In genomic region chr20:16574656-16575355, GRCh38 we compare ENCODE assay signal across 1 cellular context.
TF ChIP-seq lines count a peak whose summit lies in the region.

No MANE protein-coding gene starts in this region.

TF ChIP-seq in HepG2, 621 proteins besides CTCF, POLR2A, EP300 and RAD21 (continued from another document and continues in another):
- TF ChIP-seq GMEB1 (CRISPR knock-in tag; IDR thresholded peaks at IDR 0.05; ENCODE audit: borderline replicate concordance) (peak; percentile 77), ZNF687 (CRISPR knock-in tag; IDR thresholded peaks at IDR 0.05) (peak; percentile 96), MTERF4 (CRISPR knock-in tag; IDR thresholded peaks at IDR 0.05) (no peak), MED8 (CRISPR knock-in tag; IDR thresholded peaks at IDR 0.05; ENCODE audit: insufficient replicate concordance) (no peak), ZNF850 (CRISPR knock-in tag; conservative IDR thresholded peaks at IDR 0.05) (no peak), ZBTB7A (CRISPR knock-in tag; IDR thresholded peaks at IDR 0.05) (peak; percentile 83; the same call in 1 of the 2 replicates), ZBTB14 (CRISPR knock-in tag; IDR thresholded peaks at IDR 0.05) (no peak; the same call in 1 of the 2 replicates), THYN1 (CRISPR knock-in tag; IDR thresholded peaks at IDR 0.05; ENCODE audit: borderline replicate concordance, low read depth) (no peak), KMT2B (CRISPR knock-in tag; IDR thresholded peaks at IDR 0.05) (peak; percentile 92), E2F1 (CRISPR knock-in tag; IDR thresholded peaks at IDR 0.05) (peak; percentile 90), ZNF761 (CRISPR knock-in tag; conservative IDR thresholded peaks at IDR 0.05) (peak; percentile 89; the same call in 1 of the 2 replicates), NONO (IDR thresholded peaks at IDR 0.05) (no peak), NONO (CRISPR knock-in tag; conservative IDR thresholded peaks at IDR 0.05) (peak; percentile 72), GLI4 (CRISPR knock-in tag; IDR thresholded peaks at IDR 0.05; ENCODE audit: borderline replicate concordance) (no peak), MAX (IDR thresholded peaks at IDR 0.05) (peak; percentile 91), HHEX (CRISPR knock-in tag; IDR thresholded peaks at IDR 0.05) (0 out of 2 replicates have a peak, but pooled peaks have one; percentile 24), ZNF292 (CRISPR knock-in tag; IDR thresholded peaks at IDR 0.05; ENCODE audit: borderline replicate concordance, low read depth) (peak; percentile 97), SIN3A (IDR thresholded peaks at IDR 0.05; ENCODE audit: borderline replicate concordance, low read depth, low read length) (peak; percentile 84), HMGXB3 (CRISPR knock-in tag; IDR thresholded peaks at IDR 0.05; ENCODE audit: borderline replicate concordance) (peak; percentile 73), MAZ (IDR thresholded peaks at IDR 0.05; ENCODE audit: borderline replicate concordance, low read depth, low read length) (peak; percentile 88), MAZ (CRISPR knock-in tag; IDR thresholded peaks at IDR 0.05; ENCODE audit: low read depth) (no peak), CREM (IDR thresholded peaks at IDR 0.05) (peak; percentile 36), CREM (CRISPR knock-in tag; IDR thresholded peaks at IDR 0.05) (no peak), KAT7 (CRISPR knock-in tag; IDR thresholded peaks at IDR 0.05; ENCODE audit: borderline replicate concordance) (no peak), CERS6 (CRISPR knock-in tag; IDR thresholded peaks at IDR 0.05) (no peak), ZNF335 (CRISPR knock-in tag; IDR thresholded peaks at IDR 0.05) (no peak), TMF1 (CRISPR knock-in tag; IDR thresholded peaks at IDR 0.05; ENCODE audit: low read depth) (no peak), ZSCAN31 (CRISPR knock-in tag; IDR thresholded peaks at IDR 0.05; ENCODE audit: low read depth) (no peak), ZUFSP (CRISPR knock-in tag; IDR thresholded peaks at IDR 0.05; ENCODE audit: borderline replicate concordance) (no peak), DZIP1 (CRISPR knock-in tag; IDR thresholded peaks at IDR 0.05) (no peak), ZNF704 (CRISPR knock-in tag; IDR thresholded peaks at IDR 0.05; ENCODE audit: borderline replicate concordance) (no peak), ZNF770 (CRISPR knock-in tag; IDR thresholded peaks at IDR 0.05) (no peak), TP53 (CRISPR knock-in tag; conservative IDR thresholded peaks at IDR 0.05) (no peak; the same call in 1 of the 2 replicates)
